Comparison of ENCODE assay signal across 31 cellular contexts in genomic region chr22:41936894-41937169, GRCh38. TPM values are rescaled to one million over a fixed set of nuclear protein-coding genes. Genes with fewer than 3 reads are reported as not detected.
DNase-seq lines count a peak whose midpoint lies in the region; ATAC-seq and TF ChIP-seq lines count a peak whose summit lies in the region.
"Had no signal": no experiment of that assay in that cellular context is flagged by ENCODE, and none has a peak within 500 bp of the region (broad histone marks: within the 10 kb centered on the region; RNA-seq: fewer than 3 reads in every experiment).

No MANE protein-coding gene starts in this region.

- H3K4me2 ChIP-seq in BLaER1 (peak overlapping the region; percentile 95), OCI-LY7 (ENCODE audit: low read length) (peak overlapping the region; percentile 57), mesenchymal stem cell (ENCODE audit: low read length, poor library complexity, severe bottlenecking) (no peak overlapping the region)
- H3K4me2 ChIP-seq: smooth muscle cell had no signal

- peak overlapping the region in 2 of 7 donors; percentile 26 to 63 for H3K4me3 Mint-ChIP-seq in CD8-positive, alpha-beta memory T cell
- H3K4me3 Mint-ChIP-seq: dendritic cell treated with granulocyte-macrophage colony-stimulating factor and Interleukin-4, amounts not matched to agents 40 ng/mL and 50 ng/mL, for 4 days; endodermal cell; H9; T-helper 2 cell treated with Interferon-gamma antibody and Interleukin-4, amounts not matched to agents 5 μg/mL and 100 μg/mL, for 36 hours had no signal

- TF ChIP-seq CTCF in OCI-LY7 (conservative IDR thresholded peaks at IDR 0.05; ENCODE audit: low read length), result no peak
- TF ChIP-seq CTCF in esophagus muscularis mucosa (IDR thresholded peaks at IDR 0.05), result no peak

- H3K36me3 ChIP-seq in BLaER1 (peaks cover 14% of the 10 kb centered on the region), OCI-LY7 (ENCODE audit: insufficient read depth, low read length) (peaks cover 89% of the 10 kb centered on the region), mesenchymal stem cell (ENCODE audit: control insufficient read depth in 1 of 2, insufficient read depth in 2 of 2, low read depth in 1 of 2, low read length in 2 of 2) (peaks cover 0 to 8% of the 10 kb centered on the region in 2 experiments), esophagus muscularis mucosa (no peaks in the 10 kb centered on the region)
- no peaks in the 10 kb centered on the region for H3K36me3 ChIP-seq in CD8-positive, alpha-beta memory T cell (ENCODE audit: insufficient read depth, low read length)
- H3K36me3 ChIP-seq: adrenal gland, left ventricle myocardium inferior, tibial artery, vagina had no signal

- no peak for ATAC-seq in HG02763 (IDR thresholded peaks at IDR 0.05; ENCODE audit: unreplicated experiment)
- ATAC-seq: body of pancreas, Panc1, right cardiac atrium had no signal

- peak overlapping the region in 6 of 8 donors; percentile 47 to 87 (median 79) for H3K27ac Mint-ChIP-seq in CD8-positive, alpha-beta memory T cell
- H3K27ac Mint-ChIP-seq: dendritic cell treated with granulocyte-macrophage colony-stimulating factor and Interleukin-4, amounts not matched to agents 40 ng/mL and 50 ng/mL, for 4 days; T-helper 2 cell treated with Interferon-gamma antibody and Interleukin-4, amounts not matched to agents 5 μg/mL and 100 μg/mL, for 36 hours had no signal

- no peak overlapping the region for H2BK5ac ChIP-seq in mesenchymal stem cell (ENCODE audit: low read depth, low read length, poor library complexity, severe bottlenecking)

- H3K4me1 Mint-ChIP-seq in CD8-positive, alpha-beta memory T cell, result peaks cover 32 to 66% (median 34%) of the 10 kb centered on the region in 3 donors
- H3K4me1 Mint-ChIP-seq: endodermal cell had no signal

- H4K20me1 ChIP-seq in BLaER1, result peaks cover 7% of the 10 kb centered on the region; the same call in 1 of the 2 replicates
- H4K20me1 ChIP-seq in OCI-LY7 (ENCODE audit: insufficient read depth, low read length), result peaks cover 4% of the 10 kb centered on the region; the same call in 1 of the 2 replicates

- H2AFZ ChIP-seq in OCI-LY7 (ENCODE audit: low read length) (no peak overlapping the region), mesenchymal stem cell (ENCODE audit: low read depth, low read length) (no peak overlapping the region)

- 0 out of 2 replicates have a peak overlapping the region, but pooled peaks have one; percentile 12 for H3K4me3 ChIP-seq in BLaER1
- no peak overlapping the region for H3K4me3 ChIP-seq in CD8-positive, alpha-beta memory T cell (ENCODE audit: low read length)
- H3K4me3 ChIP-seq in OCI-LY7 (ENCODE audit: low read depth, low read length, poor library complexity, severe bottlenecking), result no peak overlapping the region
- H3K4me3 ChIP-seq in mesenchymal stem cell (ENCODE audit: insufficient read depth in 1 of 2, low read depth in 1 of 2, low read length in 2 of 2), result no peak overlapping the region
- H3K4me3 ChIP-seq in esophagus muscularis mucosa, result no peak overlapping the region
- H3K4me3 ChIP-seq: adrenal gland, body of pancreas, left ventricle myocardium inferior, smooth muscle cell, tibial artery, vagina had no signal

- peaks cover 0 to 4% of the 10 kb centered on the region in 2 donors for H3K27me3 Mint-ChIP-seq in CD8-positive, alpha-beta memory T cell

- peaks cover 0 to 2% (median 0%) of the 10 kb centered on the region in 5 donors for H3K9me3 Mint-ChIP-seq in CD8-positive, alpha-beta memory T cell
- H3K9me3 Mint-ChIP-seq: dendritic cell treated with granulocyte-macrophage colony-stimulating factor and Interleukin-4, amounts not matched to agents 40 ng/mL and 50 ng/mL, for 4 days; endodermal cell; H9; T-helper 2 cell treated with Interferon-gamma antibody and Interleukin-4, amounts not matched to agents 5 μg/mL and 100 μg/mL, for 36 hours had no signal

- H4K8ac ChIP-seq in mesenchymal stem cell (ENCODE audit: low read length), result no peak overlapping the region

- no peak overlapping the region for H3K23ac ChIP-seq in mesenchymal stem cell (ENCODE audit: low read length in 2 of 2)

- DNase-seq in CD8-positive, alpha-beta memory T cell, result no peak
- DNase-seq in OCI-LY7 (ENCODE audit: low spot score) (peak; percentile 27), mesenchymal stem cell (no peak), esophagus muscularis mucosa (ENCODE audit: extremely low spot score) (no peak), DMS53 (lab: John Stamatoyannopoulos, UW) (no peak)
- DNase-seq: activated T-cell treated with anti-CD3 and anti-CD28 coated beads, Interleukin-2, amount 50 U/mL, for 48 hours; adrenal gland; body of pancreas; endodermal cell; foreskin fibroblast; H9; left ventricle myocardium inferior; NCI-H1417; NCI-H2029 treated with DMSO at 0.1 percent for 48 hours; NCI-H524 treated with DMSO at 0.1 percent for 48 hours; NK-92 treated with Interleukin-12 subunit alpha and Interleukin-12 subunit beta, amount 100 ng/mL, for 24 hours; SHP77 treated with DMSO at 0.1 percent for 48 hours; stimulated activated CD4-positive, alpha-beta T cell treated with anti-CD3 and anti-CD28 coated beads, Interleukin-2, amount 100 ng/mL, for 24 hours; tibial artery had no signal

- peaks cover 8% of the 10 kb centered on the region for H3K79me1 ChIP-seq in mesenchymal stem cell (replicated peaks; ENCODE audit: low read length, poor library complexity, severe bottlenecking)

- peaks cover 0 to 5% (median 0%) of the 10 kb centered on the region in 3 donors for H3K36me3 Mint-ChIP-seq in CD8-positive, alpha-beta memory T cell

- no peak for TF ChIP-seq POLR2A in esophagus muscularis mucosa (IDR thresholded peaks at IDR 0.05; ENCODE audit: low read depth)

- H3K4me1 ChIP-seq in BLaER1, result peaks cover 99% of the 10 kb centered on the region
- peaks cover 32% of the 10 kb centered on the region for H3K4me1 ChIP-seq in CD8-positive, alpha-beta memory T cell (ENCODE audit: insufficient read depth, low read length)
- H3K4me1 ChIP-seq in OCI-LY7 (ENCODE audit: insufficient read depth, low read length, poor library complexity, severe bottlenecking), result peaks cover 99% of the 10 kb centered on the region
- peaks cover 16% of the 10 kb centered on the region for H3K4me1 ChIP-seq in mesenchymal stem cell (ENCODE audit: control insufficient read depth, insufficient read depth, low read depth, low read length)
- H3K4me1 ChIP-seq in esophagus muscularis mucosa, result peaks cover 19 to 25% (median 20%) of the 10 kb centered on the region in 4 donors

- H3K14ac ChIP-seq in mesenchymal stem cell (ENCODE audit: low read length in 2 of 2), result no peak overlapping the region

- H3K9ac ChIP-seq in BLaER1 (peak overlapping the region; percentile 81), mesenchymal stem cell (ENCODE audit: low read length) (no peak overlapping the region)

- H3K27me3 ChIP-seq in BLaER1 (no peaks in the 10 kb centered on the region), mesenchymal stem cell (ENCODE audit: control insufficient read depth in 1 of 2, insufficient read depth in 1 of 2, low read length in 2 of 2) (no peaks in the 10 kb centered on the region), esophagus muscularis mucosa (no peaks in the 10 kb centered on the region)
- H3K27me3 ChIP-seq in CD8-positive, alpha-beta memory T cell (ENCODE audit: insufficient read depth, low read length, poor library complexity, severe bottlenecking), result no peaks in the 10 kb centered on the region
- H3K27me3 ChIP-seq: adrenal gland, body of pancreas, tibial artery, vagina had no signal

- POLR2A ChIA-PET in CD8-positive, alpha-beta memory T cell (lab: Charles Lee), result interaction anchor here (6.5 kb wide), 1 partner anchor 10 kb away, joined by 100 read pairs; the partner anchor contains the start of gene TNFRSF13C
- POLR2A ChIA-PET in OCI-LY7 (lab: Charles Lee), result interaction anchor here (0.5 to 1.5 kb wide), 6 partner anchors 10 to 919 kb away, joined by 3 to 14 read pairs (median 4); partner anchors contain the start of genes CCDC134, CENPM and TNFRSF13C

- no TSS peak for BruUV-seq in OCI-LY7 (replicated peaks; lab: Mats Ljungman, UMichigan)

- no peak overlapping the region for H3K4ac ChIP-seq in mesenchymal stem cell (ENCODE audit: low read depth in 1 of 2, low read length in 2 of 2)

- H2BK120ac ChIP-seq in mesenchymal stem cell (ENCODE audit: low read depth, low read length), result no peak overlapping the region

- H2BK15ac ChIP-seq in mesenchymal stem cell (ENCODE audit: low read depth, poor library complexity, severe bottlenecking), result peak overlapping the region; percentile 60

- no peak overlapping the region for H3K18ac ChIP-seq in mesenchymal stem cell (ENCODE audit: low read depth in 1 of 2, low read length in 2 of 2)

- peak overlapping the region; percentile 91 for H3K27ac ChIP-seq in BLaER1
- no peak overlapping the region for H3K27ac ChIP-seq in CD8-positive, alpha-beta memory T cell (ENCODE audit: low read depth, low read length)
- peak overlapping the region; percentile 91 for H3K27ac ChIP-seq in OCI-LY7 (ENCODE audit: low read depth, low read length, poor library complexity, severe bottlenecking)
- H3K27ac ChIP-seq in mesenchymal stem cell (ENCODE audit: low read length, poor library complexity, severe bottlenecking), result no peak overlapping the region
- H3K27ac ChIP-seq in esophagus muscularis mucosa (replicated peaks in 1 of 4), result no peak overlapping the region
- H3K27ac ChIP-seq: adrenal gland, body of pancreas, C4-2B, left ventricle myocardium inferior, tibial artery, vagina had no signal

- H3K9me3 ChIP-seq in BLaER1, result no peaks in the 10 kb centered on the region
- no peaks in the 10 kb centered on the region for H3K9me3 ChIP-seq in CD8-positive, alpha-beta memory T cell (ENCODE audit: low read length)
- no peaks in the 10 kb centered on the region for H3K9me3 ChIP-seq in OCI-LY7 (ENCODE audit: low read length)
- H3K9me3 ChIP-seq in mesenchymal stem cell (ENCODE audit: control insufficient read depth, low read length), result no peaks in the 10 kb centered on the region
- no peaks in the 10 kb centered on the region for H3K9me3 ChIP-seq in esophagus muscularis mucosa
- H3K9me3 ChIP-seq: adrenal gland, body of pancreas, left ventricle myocardium inferior, tibial artery, vagina had no signal

- TF ChIP-seq EP300 in esophagus muscularis mucosa (IDR thresholded peaks at IDR 0.05), result no peak

- CTCF ChIA-PET in CD8-positive, alpha-beta memory T cell (lab: Charles Lee), result interaction anchor here (1.5 to 6.8 kb wide), 2 partner anchors 10 to 136 kb away, joined by 3 to 106 read pairs; partner anchors contain the start of genes CCDC134 and TNFRSF13C
- CTCF ChIA-PET in OCI-LY7 (lab: Charles Lee; ENCODE audit: unreplicated experiment), result no interaction called here

- no peak overlapping the region for H4K91ac ChIP-seq in mesenchymal stem cell (ENCODE audit: low read length)

- 89% methylated on average over 1 of the region's 2 CpGs for WGBS in mesenchymal stem cell
- WGBS in esophagus muscularis mucosa, result 100% methylated on average over 1 of the region's 2 CpGs

- no peak overlapping the region for H2AK5ac ChIP-seq in mesenchymal stem cell (ENCODE audit: low read length, severe bottlenecking)

- no peak overlapping the region for H2BK12ac ChIP-seq in mesenchymal stem cell (ENCODE audit: low read length in 2 of 2)

- intact Hi-C loops in OCI-LY7 (cut with micrococcal nuclease; ENCODE audit: unreplicated experiment) (loop anchor here (1.0 to 2.0 kb wide), 2 partner anchors 11 to 104 kb away; partner anchors contain the start of genes SREBF2 and TNFRSF13C), esophagus muscularis mucosa (cut with DNase I) (no loop called here)

- H3K79me2 ChIP-seq in OCI-LY7 (ENCODE audit: insufficient read depth, low read depth, low read length), result peaks cover 19% of the 10 kb centered on the region

- H3K9me2 ChIP-seq in OCI-LY7 (ENCODE audit: insufficient read depth, low read length), result no peaks in the 10 kb centered on the region

RNA-seq across cellular contexts. Expression of gene CENPM, which starts 10.1 kb away (rescaled TPM):
- total RNA-seq in CD8-positive, alpha-beta memory T cell, result 10 to 100 TPM; 73.2 to 77.5 TPM
- 19.2 TPM for polyA plus RNA-seq in CD8-positive, alpha-beta memory T cell
- total RNA-seq in OCI-LY7 (2014; rRNA removed; shearing (Covaris generic)), result 347 and 354 TPM in 2 replicates
- total RNA-seq in OCI-LY7 (2022), result 189 and 217 TPM in 2 replicates
- 5.6 TPM for polyA plus RNA-seq in mesenchymal stem cell (2013, experiment 1 of 2)
- 6.6 TPM for polyA plus RNA-seq in mesenchymal stem cell (2013, experiment 2 of 2)
- total RNA-seq in esophagus muscularis mucosa, result not detected
- total RNA-seq: body of pancreas, mesenteric fat pad, vagina had no signal

RNA-seq across cellular contexts. Expression of gene TNFRSF13C, which starts 10.2 kb away (rescaled TPM):
- 1 to 10 TPM; 5.4 to 5.9 TPM for total RNA-seq in CD8-positive, alpha-beta memory T cell
- polyA plus RNA-seq in CD8-positive, alpha-beta memory T cell, result 2.0 TPM
- 10.9 and 21.3 TPM in 2 replicates for total RNA-seq in OCI-LY7 (2014; rRNA removed; shearing (Covaris generic))
- total RNA-seq in OCI-LY7 (2022) (65.0 and 67.8 TPM in 2 replicates), esophagus muscularis mucosa (under 1 TPM in 2 of 4 donors, not detected in 2; 0.17 to 0.33 TPM)
- 0.22 TPM for polyA plus RNA-seq in mesenchymal stem cell (2013, experiment 1 of 2)
- 0.18 TPM for polyA plus RNA-seq in mesenchymal stem cell (2013, experiment 2 of 2)
- total RNA-seq: body of pancreas, smooth muscle cell, vagina had no signal

RNA-seq across cellular contexts. Expression of gene SHISA8, which starts 22.0 kb away (rescaled TPM):
- total RNA-seq in CD8-positive, alpha-beta memory T cell, result 1 to 10 TPM; 1.3 to 1.4 TPM
- polyA plus RNA-seq in CD8-positive, alpha-beta memory T cell, result not detected
- total RNA-seq in OCI-LY7 (2014; rRNA removed; shearing (Covaris generic)), result not detected in 2 replicates
- 0.61 and 0.74 TPM in 2 replicates for total RNA-seq in OCI-LY7 (2022)
- polyA plus RNA-seq in mesenchymal stem cell (2013, experiment 1 of 2), result not detected
- not detected for polyA plus RNA-seq in mesenchymal stem cell (2013, experiment 2 of 2)
- under 1 TPM in 1 of 4 donors, not detected in 3; 0.83 TPM for total RNA-seq in esophagus muscularis mucosa
- total RNA-seq: body of pancreas, Daoy, mesenteric fat pad, smooth muscle cell, vagina had no signal
- polyA plus RNA-seq: AG04450 had no signal

RNA-seq across cellular contexts. Expression of gene SEPTIN3, which starts 32.4 kb away (rescaled TPM):
- under 1 TPM; 0.33 to 0.51 TPM for total RNA-seq in CD8-positive, alpha-beta memory T cell
- polyA plus RNA-seq in CD8-positive, alpha-beta memory T cell, result not detected
- 0.46 and 1.1 TPM in 2 replicates for total RNA-seq in OCI-LY7 (2014; rRNA removed; shearing (Covaris generic))
- total RNA-seq in OCI-LY7 (2022), result 1.9 and 2.1 TPM in 2 replicates
- polyA plus RNA-seq in mesenchymal stem cell (2013, experiment 1 of 2), result 0.98 TPM
- 1.1 TPM for polyA plus RNA-seq in mesenchymal stem cell (2013, experiment 2 of 2)
- total RNA-seq in esophagus muscularis mucosa, result under 1 TPM; under 0.01 to 0.50 (median 0.36) TPM
- total RNA-seq: left ventricle myocardium inferior had no signal

Comparison
In these comparisons a context has a peak if more than half of its experiments do, and no peak if none do; other contexts are left out.
1. H3K27ac ChIP-seq: peak in BLaER1 (single experiment) and OCI-LY7 (single experiment); none in CD8-positive, alpha-beta memory T cell (single experiment), mesenchymal stem cell (single experiment) and esophagus muscularis mucosa (0 of 4).
2. RNA of gene CENPM, which starts 10.1 kb away (total RNA-seq): 189 to 354 TPM in OCI-LY7 and 73.2 to 77.5 TPM in CD8-positive, alpha-beta memory T cell; not detected in esophagus muscularis mucosa; every median in the first group is over 10 times any median in the second.
3. RNA of gene TNFRSF13C, which starts 10.2 kb away (total RNA-seq): 10.9 to 67.8 TPM in OCI-LY7 and 5.4 to 5.9 TPM in CD8-positive, alpha-beta memory T cell; 0.17 to 0.33 TPM in esophagus muscularis mucosa; every median in the first group is over 4 times any median in the second.